Comparison of ENCODE assay signal across 1 cellular context in genomic region chr9:120617637-120617979, GRCh38.
TF ChIP-seq lines count a peak whose summit lies in the region.

No MANE protein-coding gene starts in this region.

TF ChIP-seq in GM23338, 12 proteins besides CTCF, POLR2A, EP300 and RAD21 (continued from another document):
- TF ChIP-seq REST (IDR thresholded peaks at IDR 0.05; ENCODE audit: unreplicated experiment) (no peak), STAT1 (IDR thresholded peaks at IDR 0.05; ENCODE audit: unreplicated experiment) (no peak), ZNF462 (CRISPR knock-in tag; IDR thresholded peaks at IDR 0.05) (no peak)
